ENCODE assay signal across 21 cellular contexts in the genomic region with DNA sequence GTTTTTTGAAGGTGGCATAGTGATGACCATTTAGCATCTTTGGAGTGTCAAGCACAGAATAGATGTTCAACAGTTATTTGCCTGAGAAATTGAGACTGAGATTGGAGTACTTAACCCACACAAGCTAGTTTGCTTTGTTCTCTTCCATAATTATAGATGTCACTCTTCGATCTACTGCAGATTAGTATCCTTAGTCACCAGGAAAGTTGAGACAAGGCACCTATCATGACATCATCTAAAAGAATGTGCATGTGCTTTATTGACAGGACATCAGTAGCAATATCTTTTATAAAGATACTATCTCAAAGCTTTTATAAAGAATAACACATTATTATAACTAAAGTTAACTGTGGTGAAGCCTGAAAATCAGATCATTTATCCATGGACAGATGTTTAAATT.
"Had no signal": no experiment of that assay in that cellular context is flagged by ENCODE, and none has a peak within 500 bp of the region (broad histone marks: within the 10 kb centered on the region; RNA-seq: fewer than 3 reads in every experiment).

No MANE protein-coding gene starts in this region.

- H3K9me3 ChIP-seq: esophagus squamous epithelium, ovary, right atrium auricular region, suprapubic skin, thyroid gland had no signal

- H3K4me2 ChIP-seq: hepatocyte, neural progenitor cell had no signal

- H2AFZ ChIP-seq: hepatocyte, neural progenitor cell had no signal

- H3K27ac ChIP-seq: esophagus squamous epithelium, hepatocyte, neural progenitor cell, ovary, right atrium auricular region, suprapubic skin, thyroid gland had no signal

- ATAC-seq: effector memory CD8-positive, alpha-beta T cell; left colon; left ventricle myocardium superior; natural killer cell treated with Interleukin-12 subunit alpha and Interleukin-12 subunit beta and Interleukin-15 and Interleukin-18, amount 100 ng/mL, for 72 hours; stimulated activated naive CD8-positive, alpha-beta T cell treated with anti-CD3 and anti-CD28 coated beads, Interleukin-15, Interleukin-2, amounts not matched to agents 100 U/mL and 50 U/mL, for 24 hours had no signal

- H3K9ac ChIP-seq: neural progenitor cell had no signal

- H3K4me3 ChIP-seq: esophagus squamous epithelium, hepatocyte, lung, neural progenitor cell, ovary, right atrium auricular region, suprapubic skin, thyroid gland had no signal

- DNase-seq: effector memory CD8-positive, alpha-beta T cell; esophagus squamous epithelium; foreskin fibroblast; head of caudate nucleus; kidney; left colon; left ventricle myocardium superior; mesenchymal stem cell; midbrain; nucleus accumbens; ovary; small intestine; stimulated activated CD4-positive, alpha-beta T cell treated with anti-CD3 and anti-CD28 coated beads, Interleukin-12 subunit alpha, Interleukin-12 subunit beta, amount 100 ng/mL, for 4 hours; stimulated activated naive CD8-positive, alpha-beta T cell treated with anti-CD3 and anti-CD28 coated beads, Interleukin-15, Interleukin-2, amounts not matched to agents 100 U/mL and 50 U/mL, for 24 hours; thyroid gland had no signal

- H3K27me3 ChIP-seq: esophagus squamous epithelium, hepatocyte, neural progenitor cell, ovary, right atrium auricular region, suprapubic skin, thyroid gland had no signal

- H3K36me3 ChIP-seq: ovary, right atrium auricular region, thyroid gland had no signal
